Comparison of ENCODE assay signal across 21 cellular contexts in the genomic region with DNA sequence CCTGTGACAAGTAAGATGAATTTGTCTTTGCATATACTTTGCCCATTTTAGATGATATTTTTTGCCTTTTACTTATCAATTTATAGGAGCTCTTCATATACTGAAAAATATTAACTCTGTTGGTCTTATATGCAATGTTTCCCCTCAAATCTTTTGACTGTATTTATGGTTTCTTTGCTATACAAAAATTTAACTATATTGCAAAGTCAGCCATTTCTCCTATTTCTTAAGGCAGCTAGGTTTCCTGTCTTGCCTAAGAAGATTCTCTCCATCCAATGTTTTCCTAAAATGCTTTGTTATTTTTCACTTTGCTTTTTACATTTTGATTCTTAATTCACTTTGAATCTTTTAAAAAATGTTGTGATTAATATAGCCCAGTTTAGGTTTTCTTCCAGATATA.
A peak's percentile ranks its signal among the peaks of the same experiment; 100 is the strongest.
DNase-seq lines count a peak whose midpoint lies in the region; ATAC-seq, FAIRE-seq and TF ChIP-seq lines count a peak whose summit lies in the region.
"Had no signal": no experiment of that assay in that cellular context is flagged by ENCODE, and none has a peak within 500 bp of the region (broad histone marks: within the 10 kb centered on the region; RNA-seq: fewer than 3 reads in every experiment).

No MANE protein-coding gene starts in this region.

- H3K4me2 ChIP-seq in A549 (no peak overlapping the region), IMR-90 (ENCODE audit: low read depth, low read length) (no peak overlapping the region), K562 (ENCODE audit: insufficient read depth, low read length) (no peak overlapping the region)
- H3K4me2 ChIP-seq: BLaER1 treated with 17β-estradiol and CSF1 and Interleukin-3, amounts not matched to agents 10 nM and 100 nM had no signal

- H3K36me3 ChIP-seq in IMR-90 (ENCODE audit: control insufficient read depth, insufficient read depth, low read length) (no peaks in the 10 kb centered on the region), K562 (ENCODE audit: control insufficient read depth, insufficient read depth, low read length) (no peaks in the 10 kb centered on the region)
- H3K36me3 ChIP-seq: BLaER1 treated with 17β-estradiol and CSF1 and Interleukin-3, amounts not matched to agents 10 nM and 100 nM had no signal

- H3K27me3 ChIP-seq in IMR-90 (ENCODE audit: control insufficient read depth, insufficient read depth, low read length) = peaks cover 19% of the 10 kb centered on the region
- H3K27me3 ChIP-seq in K562 (ENCODE audit: control insufficient read depth in 2 of 2, insufficient read depth in 2 of 2, low read length in 2 of 2) = peaks cover 3 to 32% of the 10 kb centered on the region in 2 experiments; a peak in 3 of 5 replicates

- no peak overlapping the region for H3K56ac ChIP-seq in IMR-90 (ENCODE audit: extremely low read depth, insufficient read depth, low read length)

- no peak overlapping the region for H3K14ac ChIP-seq in IMR-90 (replicated peaks; ENCODE audit: low read depth, low read length)

- BruUV-seq in IMR-90 (replicated peaks; lab: Mats Ljungman, UMichigan) (no TSS peak), K562 (replicated peaks; lab: Mats Ljungman, UMichigan) (no TSS peak)

- dilution Hi-C loops in IMR-90 (cut with HindIII; ENCODE audit: low sequenced_read_pairs, unreplicated experiment) = no loop called here

- H3K4ac ChIP-seq in IMR-90 (ENCODE audit: low read depth, low read length) = no peak overlapping the region

- H2BK20ac ChIP-seq in IMR-90 (ENCODE audit: low read depth, low read length) = no peak overlapping the region

- H3K9me1 ChIP-seq in IMR-90 (ENCODE audit: insufficient read depth, low read length) = no peaks in the 10 kb centered on the region
- no peaks in the 10 kb centered on the region for H3K9me1 ChIP-seq in K562 (ENCODE audit: control insufficient read depth, insufficient read depth, low read length)

- H3K4me3 ChIP-seq in A549 = no peak overlapping the region
- H3K4me3 ChIP-seq in IMR-90 (ENCODE audit: insufficient read depth, low read depth, low read length) = no peak overlapping the region
- no peak overlapping the region for H3K4me3 ChIP-seq in K562
- H3K4me3 ChIP-seq: BLaER1 treated with 17β-estradiol and CSF1 and Interleukin-3, amounts not matched to agents 10 nM and 100 nM; GM12878 had no signal

- TF ChIP-seq RAD21 in A549 (conservative IDR thresholded peaks at IDR 0.05 in 1 of 2, IDR thresholded peaks at IDR 0.05 in 1 of 2) (no peak), IMR-90 (IDR thresholded peaks at IDR 0.05; ENCODE audit: low read length) (no peak), K562 (CRISPR knock-in tag; conservative IDR thresholded peaks at IDR 0.05 in 1 of 2, IDR thresholded peaks at IDR 0.05 in 1 of 2) (no peak)

- ATAC-seq in A549 = no peak
- no peak for ATAC-seq in IMR-90 (ENCODE audit: low read depth)
- no peak for ATAC-seq in K562
- ATAC-seq: CD8-positive, alpha-beta T cell; GM12878 had no signal

- FAIRE-seq in A549 (lab: Jason Lieb, UNC) = no peak
- FAIRE-seq in K562 (lab: Jason Lieb, UNC) = no peak
- FAIRE-seq: A204.1, D721Med, G401.6, GM12878, GM12892, GM18507 had no signal

- no peak overlapping the region for H4K8ac ChIP-seq in IMR-90 (ENCODE audit: low read depth in 2 of 2, low read length in 2 of 2)

- no peaks in the 10 kb centered on the region for H3K79me2 ChIP-seq in K562 (ENCODE audit: control insufficient read depth, insufficient read depth, low read length)

- no peak for DNase-seq in A549 (ENCODE audit: low read depth in 1 of 2, low spot score in 1 of 2)
- no peak for DNase-seq in IMR-90
- no peak for DNase-seq in K562 (ENCODE audit: extremely low read depth in 1 of 4, low spot score in 3 of 4)
- DNase-seq in GDM1 (lab: John Stamatoyannopoulos, UW) = no peak
- no peak for DNase-seq in germinal center (ENCODE audit: low spot score)
- no peak for DNase-seq in T1000 (lab: John Stamatoyannopoulos, UW)
- DNase-seq: 8988T; AML-193; Caco-2; Calu3; CD4-positive, alpha-beta T cell; CD8-positive, alpha-beta T cell; DMS79 treated with DMSO at 0.1 percent for 48 hours had no signal

- H3K9ac ChIP-seq in IMR-90 (ENCODE audit: low read depth, low read length) (no peak overlapping the region), K562 (ENCODE audit: insufficient read depth in 1 of 2, low read depth in 2 of 2, low read length in 2 of 2) (no peak overlapping the region)
- H3K9ac ChIP-seq: BLaER1 treated with 17β-estradiol and CSF1 and Interleukin-3, amounts not matched to agents 10 nM and 100 nM had no signal

- no peak overlapping the region for H2AK9ac ChIP-seq in IMR-90 (replicated peaks; ENCODE audit: low read depth, low read length, poor library complexity)

- H2BK5ac ChIP-seq in IMR-90 (ENCODE audit: low read depth, low read length, poor library complexity, severe bottlenecking) = no peak overlapping the region

- H3K79me1 ChIP-seq in IMR-90 (ENCODE audit: low read depth in 1 of 2, low read length in 2 of 2) = no peaks in the 10 kb centered on the region

- intact Hi-C loops in IMR-90 (cut with micrococcal nuclease) (loop anchor here (10.0 kb wide), 1 partner anchor 404 kb away; no protein-coding TSS in a partner anchor), K562 (cut with micrococcal nuclease) (loop anchor here (5.0 kb wide), 1 partner anchor 701 kb away; a partner anchor contains a TSS)

- TF ChIP-seq CTCF in A549 (IDR thresholded peaks at IDR 0.05) (no peak), IMR-90 (conservative IDR thresholded peaks at IDR 0.05; ENCODE audit: low read depth, low read length) (no peak), K562 (IDR thresholded peaks at IDR 0.05 in 2 of 3, conservative IDR thresholded peaks at IDR 0.05 in 1 of 3; ENCODE audit: insufficient read depth in 2 of 3, low read depth in 1 of 3, low read length in 3 of 3) (no peak)

- TF ChIP-seq POLR2A in A549 (IDR thresholded peaks at IDR 0.05; ENCODE audit: low read length) = no peak
- no peak for TF ChIP-seq POLR2A in IMR-90 (IDR thresholded peaks at IDR 0.05; ENCODE audit: low read depth, low read length)
- TF ChIP-seq POLR2A in K562 (conservative IDR thresholded peaks at IDR 0.05) = no peak

- H3K4me1 ChIP-seq in A549 (no peaks in the 10 kb centered on the region), IMR-90 (ENCODE audit: control insufficient read depth, insufficient read depth, low read length) (no peaks in the 10 kb centered on the region), K562 (replicated peaks in 1 of 2; ENCODE audit: control insufficient read depth in 2 of 2, insufficient read depth in 2 of 2, low read length in 2 of 2) (no peaks in the 10 kb centered on the region)
- H3K4me1 ChIP-seq: Caco-2 had no signal

- H3K9me3 ChIP-seq in A549 = no peaks in the 10 kb centered on the region; the same call in 2 of the 3 replicates
- H3K9me3 ChIP-seq in IMR-90 (ENCODE audit: control insufficient read depth, insufficient read depth, low read length) = no peaks in the 10 kb centered on the region
- H3K9me3 ChIP-seq in K562 (replicated peaks; ENCODE audit: control insufficient read depth, insufficient read depth, low read depth, low read length) = no peaks in the 10 kb centered on the region
- H3K9me3 ChIP-seq: BLaER1 treated with 17β-estradiol and CSF1 and Interleukin-3, amounts not matched to agents 10 nM and 100 nM; Caco-2 had no signal

- no peak overlapping the region for H4K5ac ChIP-seq in IMR-90 (ENCODE audit: low read depth, low read length)

- TF ChIP-seq EP300 in A549 (IDR thresholded peaks at IDR 0.05) = no peak
- TF ChIP-seq EP300 in K562 (IDR thresholded peaks at IDR 0.05; ENCODE audit: low read length) = no peak

- H3K23ac ChIP-seq in IMR-90 (ENCODE audit: low read depth, low read length) = no peak overlapping the region

- no peak overlapping the region for H2BK120ac ChIP-seq in IMR-90 (ENCODE audit: low read depth, low read length)

- no peak overlapping the region for H2AFZ ChIP-seq in IMR-90 (replicated peaks; ENCODE audit: low read length, poor library complexity)
- H2AFZ ChIP-seq in K562 (ENCODE audit: low read depth, low read length) = no peak overlapping the region

- no peak overlapping the region for H2AK5ac ChIP-seq in IMR-90 (ENCODE audit: low read depth, low read length)

- H4K20me1 ChIP-seq in IMR-90 (ENCODE audit: insufficient read depth, low read length) (no peaks in the 10 kb centered on the region), K562 (replicated peaks; ENCODE audit: control insufficient read depth, insufficient read depth, low read length) (no peaks in the 10 kb centered on the region)
- H4K20me1 ChIP-seq: BLaER1 treated with 17β-estradiol and CSF1 and Interleukin-3, amounts not matched to agents 10 nM and 100 nM had no signal

- H4K91ac ChIP-seq in IMR-90 (ENCODE audit: insufficient read depth, low read depth, low read length) = no peak overlapping the region

- POLR2A ChIA-PET in A549 (lab: Yijun Ruan, JAX) (no interaction called here), IMR-90 (lab: Charles Lee; ENCODE audit: unreplicated experiment) (no interaction called here), K562 (lab: Yijun Ruan, JAX) (no interaction called here)

- H3K18ac ChIP-seq in IMR-90 (ENCODE audit: low read depth, low read length) = no peak overlapping the region

- no peak overlapping the region for H2BK15ac ChIP-seq in IMR-90 (ENCODE audit: low read depth, low read length)

- in situ Hi-C loops in IMR-90 (cut with MboI; ENCODE audit: low sequenced_read_pairs) = loop anchor here (5.0 to 25.0 kb wide), 4 partner anchors 344 to 1156 kb away; no protein-coding TSS in a partner anchor
- in situ Hi-C loops in K562 (cut with MboI) = loop anchor here (10.0 to 25.0 kb wide), 3 partner anchors 274 to 1606 kb away; a partner anchor contains a TSS

- H3K27ac ChIP-seq in A549 = no peak overlapping the region
- no peak overlapping the region for H3K27ac ChIP-seq in IMR-90 (ENCODE audit: insufficient read depth, low read length)
- H3K27ac ChIP-seq in K562 (ENCODE audit: extremely low read depth, low read depth, low read length) = no peak overlapping the region
- H3K27ac ChIP-seq: BLaER1 treated with 17β-estradiol and CSF1 and Interleukin-3, amounts not matched to agents 10 nM and 100 nM; C4-2B had no signal

- CTCF ChIA-PET in A549 (lab: Yijun Ruan, JAX) = interaction anchor here (1.2 to 18.6 kb wide), 10 partner anchors 7 to 1025 kb away, joined by 3 to 422 read pairs (median 14); a partner anchor contains a TSS
- CTCF ChIA-PET in IMR-90 (lab: Yijun Ruan, JAX) = interaction anchor here (0.6 kb wide), 1 partner anchor 49 kb away, joined by 5 read pairs; no protein-coding TSS in a partner anchor
- CTCF ChIA-PET in K562 (lab: Yijun Ruan, JAX; ENCODE audit: low intra/inter-chr PET ratio) = no interaction called here

TF ChIP-seq in A549, 52 proteins besides CTCF, POLR2A, EP300 and RAD21:
- TF ChIP-seq MAFK (IDR thresholded peaks at IDR 0.05; ENCODE audit: partially characterized antibody) = peak; percentile 78
- no peak for TF ChIP-seq EHMT2 (IDR thresholded peaks at IDR 0.05; ENCODE audit: low read depth)
TF ChIP-seq in A549: peak in this region for 1.

TF ChIP-seq in IMR-90, 13 proteins besides CTCF, POLR2A, EP300 and RAD21:
- TF ChIP-seq MAFK (IDR thresholded peaks at IDR 0.05; ENCODE audit: low read depth, low read length) (peak; percentile 69), MXI1 (IDR thresholded peaks at IDR 0.05; ENCODE audit: borderline replicate concordance, low read depth, low read length) (no peak)

TF ChIP-seq in K562, 482 proteins besides CTCF, POLR2A, EP300 and RAD21 (continues in another document):
- peak; percentile 60; the same call in 1 of the 2 replicates for TF ChIP-seq C11orf30 (IDR thresholded peaks at IDR 0.05; ENCODE audit: low read depth)
- peak; percentile 61 for TF ChIP-seq ZNF316 (IDR thresholded peaks at IDR 0.05)
- peak; percentile 60 for TF ChIP-seq MAFG (tag; conservative IDR thresholded peaks at IDR 0.05)
